1 cellular context compared by ENCODE assay signal in the genomic region with DNA sequence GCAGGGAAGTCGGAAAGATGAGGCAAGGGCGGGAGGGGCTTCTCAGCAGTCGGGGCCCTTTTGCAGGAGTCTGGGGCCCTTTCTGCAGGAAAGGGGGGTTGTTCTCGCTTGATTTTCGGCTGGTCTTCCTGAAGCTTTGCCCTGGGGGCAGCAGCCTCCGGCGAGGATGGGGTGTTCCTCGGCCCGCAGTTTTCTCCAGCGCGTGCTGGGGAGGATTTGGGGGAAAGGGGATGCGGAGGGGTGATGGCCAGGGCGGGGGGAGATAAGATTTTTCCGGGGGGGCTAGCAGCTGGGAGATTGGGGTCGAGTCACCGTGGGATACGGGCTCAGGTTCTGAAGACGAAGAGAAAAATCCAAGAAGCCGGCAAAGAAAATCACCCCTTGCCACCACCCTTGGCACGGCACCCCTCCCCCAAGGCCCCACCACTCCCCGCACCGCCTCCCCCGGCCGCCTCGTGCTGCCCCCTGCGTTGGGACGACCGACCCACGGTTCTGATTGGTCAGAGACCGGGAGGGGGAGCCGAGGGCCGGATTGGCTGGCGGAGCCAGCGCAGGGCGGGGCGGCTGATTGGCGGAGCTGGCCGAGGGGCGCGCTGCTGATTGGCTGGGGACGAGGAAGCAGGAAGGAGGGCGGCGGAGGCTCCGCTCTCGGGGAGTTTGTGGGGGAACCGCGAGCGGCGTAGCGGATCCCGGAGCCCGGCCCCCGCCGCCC.
TF ChIP-seq lines count a peak whose summit lies in the region.

A gene (plus strand): TSS at position 654 of the 712 bp plus-strand sequence. CDS start 17,512 bp downstream, outside the sequence.

TF ChIP-seq in HEK293, 187 proteins besides CTCF, POLR2A, EP300 and RAD21 (continued from another document):
- TF ChIP-seq GLIS2 (tag by site-specific recombination; IDR thresholded peaks at IDR 0.05) (peak; percentile 61), ZBTB48 (tag by site-specific recombination; IDR thresholded peaks at IDR 0.05) (no peak), ZNF184 (tag by site-specific recombination; IDR thresholded peaks at IDR 0.05) (no peak), ZBTB7A (tag by site-specific recombination; IDR thresholded peaks at IDR 0.05; ENCODE audit: low read depth) (0 out of 2 replicates have a peak, but pooled peaks have one; percentile 26), ZNF311 (tag by site-specific recombination; IDR thresholded peaks at IDR 0.05; ENCODE audit: borderline replicate concordance) (no peak), ZNF433 (tag by site-specific recombination; IDR thresholded peaks at IDR 0.05; ENCODE audit: low read depth) (no peak), ZSCAN16 (tag by site-specific recombination; IDR thresholded peaks at IDR 0.05) (no peak)
- TF ChIP-seq, protein P1, sequence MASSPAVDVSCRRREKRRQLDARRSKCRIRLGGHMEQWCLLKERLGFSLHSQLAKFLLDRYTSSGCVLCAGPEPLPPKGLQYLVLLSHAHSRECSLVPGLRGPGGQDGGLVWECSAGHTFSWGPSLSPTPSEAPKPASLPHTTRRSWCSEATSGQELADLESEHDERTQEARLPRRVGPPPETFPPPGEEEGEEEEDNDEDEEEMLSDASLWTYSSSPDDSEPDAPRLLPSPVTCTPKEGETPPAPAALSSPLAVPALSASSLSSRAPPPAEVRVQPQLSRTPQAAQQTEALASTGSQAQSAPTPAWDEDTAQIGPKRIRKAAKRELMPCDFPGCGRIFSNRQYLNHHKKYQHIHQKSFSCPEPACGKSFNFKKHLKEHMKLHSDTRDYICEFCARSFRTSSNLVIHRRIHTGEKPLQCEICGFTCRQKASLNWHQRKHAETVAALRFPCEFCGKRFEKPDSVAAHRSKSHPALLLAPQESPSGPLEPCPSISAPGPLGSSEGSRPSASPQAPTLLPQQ (tag by site-specific recombination; IDR thresholded peaks at IDR 0.05), result 0 out of 2 replicates have a peak, but pooled peaks have one; percentile 16
- TF ChIP-seq, protein P2, sequence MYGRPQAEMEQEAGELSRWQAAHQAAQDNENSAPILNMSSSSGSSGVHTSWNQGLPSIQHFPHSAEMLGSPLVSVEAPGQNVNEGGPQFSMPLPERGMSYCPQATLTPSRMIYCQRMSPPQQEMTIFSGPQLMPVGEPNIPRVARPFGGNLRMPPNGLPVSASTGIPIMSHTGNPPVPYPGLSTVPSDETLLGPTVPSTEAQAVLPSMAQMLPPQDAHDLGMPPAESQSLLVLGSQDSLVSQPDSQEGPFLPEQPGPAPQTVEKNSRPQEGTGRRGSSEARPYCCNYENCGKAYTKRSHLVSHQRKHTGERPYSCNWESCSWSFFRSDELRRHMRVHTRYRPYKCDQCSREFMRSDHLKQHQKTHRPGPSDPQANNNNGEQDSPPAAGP (tag by site-specific recombination; IDR thresholded peaks at IDR 0.05), result peak; percentile 11; the same call in 1 of the 2 replicates
- TF ChIP-seq, protein P3, sequence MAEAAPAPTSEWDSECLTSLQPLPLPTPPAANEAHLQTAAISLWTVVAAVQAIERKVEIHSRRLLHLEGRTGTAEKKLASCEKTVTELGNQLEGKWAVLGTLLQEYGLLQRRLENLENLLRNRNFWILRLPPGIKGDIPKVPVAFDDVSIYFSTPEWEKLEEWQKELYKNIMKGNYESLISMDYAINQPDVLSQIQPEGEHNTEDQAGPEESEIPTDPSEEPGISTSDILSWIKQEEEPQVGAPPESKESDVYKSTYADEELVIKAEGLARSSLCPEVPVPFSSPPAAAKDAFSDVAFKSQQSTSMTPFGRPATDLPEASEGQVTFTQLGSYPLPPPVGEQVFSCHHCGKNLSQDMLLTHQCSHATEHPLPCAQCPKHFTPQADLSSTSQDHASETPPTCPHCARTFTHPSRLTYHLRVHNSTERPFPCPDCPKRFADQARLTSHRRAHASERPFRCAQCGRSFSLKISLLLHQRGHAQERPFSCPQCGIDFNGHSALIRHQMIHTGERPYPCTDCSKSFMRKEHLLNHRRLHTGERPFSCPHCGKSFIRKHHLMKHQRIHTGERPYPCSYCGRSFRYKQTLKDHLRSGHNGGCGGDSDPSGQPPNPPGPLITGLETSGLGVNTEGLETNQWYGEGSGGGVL (tag by site-specific recombination; IDR thresholded peaks at IDR 0.05), result peak; percentile 39; the same call in 1 of the 2 replicates
- TF ChIP-seq, protein P4, sequence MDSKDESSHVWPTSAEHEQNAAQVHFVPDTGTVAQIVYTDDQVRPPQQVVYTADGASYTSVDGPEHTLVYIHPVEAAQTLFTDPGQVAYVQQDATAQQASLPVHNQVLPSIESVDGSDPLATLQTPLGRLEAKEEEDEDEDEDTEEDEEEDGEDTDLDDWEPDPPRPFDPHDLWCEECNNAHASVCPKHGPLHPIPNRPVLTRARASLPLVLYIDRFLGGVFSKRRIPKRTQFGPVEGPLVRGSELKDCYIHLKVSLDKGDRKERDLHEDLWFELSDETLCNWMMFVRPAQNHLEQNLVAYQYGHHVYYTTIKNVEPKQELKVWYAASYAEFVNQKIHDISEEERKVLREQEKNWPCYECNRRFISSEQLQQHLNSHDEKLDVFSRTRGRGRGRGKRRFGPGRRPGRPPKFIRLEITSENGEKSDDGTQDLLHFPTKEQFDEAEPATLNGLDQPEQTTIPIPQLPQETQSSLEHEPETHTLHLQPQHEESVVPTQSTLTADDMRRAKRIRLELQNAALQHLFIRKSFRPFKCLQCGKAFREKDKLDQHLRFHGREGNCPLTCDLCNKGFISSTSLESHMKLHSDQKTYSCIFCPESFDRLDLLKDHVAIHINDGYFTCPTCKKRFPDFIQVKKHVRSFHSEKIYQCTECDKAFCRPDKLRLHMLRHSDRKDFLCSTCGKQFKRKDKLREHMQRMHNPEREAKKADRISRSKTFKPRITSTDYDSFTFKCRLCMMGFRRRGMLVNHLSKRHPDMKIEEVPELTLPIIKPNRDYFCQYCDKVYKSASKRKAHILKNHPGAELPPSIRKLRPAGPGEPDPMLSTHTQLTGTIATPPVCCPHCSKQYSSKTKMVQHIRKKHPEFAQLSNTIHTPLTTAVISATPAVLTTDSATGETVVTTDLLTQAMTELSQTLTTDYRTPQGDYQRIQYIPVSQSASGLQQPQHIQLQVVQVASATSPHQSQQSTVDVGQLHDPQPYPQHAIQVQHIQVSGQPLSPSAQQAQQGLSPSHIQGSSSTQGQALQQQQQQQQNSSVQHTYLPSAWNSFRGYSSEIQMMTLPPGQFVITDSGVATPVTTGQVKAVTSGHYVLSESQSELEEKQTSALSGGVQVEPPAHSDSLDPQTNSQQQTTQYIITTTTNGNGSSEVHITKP (tag by site-specific recombination; IDR thresholded peaks at IDR 0.05), result peak; percentile 87
